ENCODE assay signal across 19 cellular contexts in genomic region chr14:72644758-72645489, GRCh38.
DNase-seq lines count a peak whose midpoint lies in the region; FAIRE-seq and TF ChIP-seq lines count a peak whose summit lies in the region.
"Had no signal": no experiment of that assay in that cellular context is flagged by ENCODE, and none has a peak within 500 bp of the region (broad histone marks: within the 10 kb centered on the region; RNA-seq: fewer than 3 reads in every experiment).

No MANE protein-coding gene starts in this region.

- no peak overlapping the region for H3K4me3 ChIP-seq in Jurkat, Clone E6-1 (ENCODE audit: low read length)
- H3K4me3 ChIP-seq in astrocyte (ENCODE audit: insufficient read depth, low read depth, low read length) = no peak overlapping the region
- H3K4me3 ChIP-seq: right atrium auricular region, suprapubic skin had no signal

- peak; percentile 6 for TF ChIP-seq CTCF in astrocyte (IDR thresholded peaks at IDR 0.05; ENCODE audit: insufficient read depth, low read depth, low read length)

- H3K36me3 Mint-ChIP-seq in astrocyte (ENCODE audit: low read depth, unreplicated experiment) = peaks cover 9% of the 10 kb centered on the region
- H3K36me3 Mint-ChIP-seq: CD4-positive, CD25-positive, alpha-beta regulatory T cell had no signal

- H3K36me3 ChIP-seq in astrocyte (ENCODE audit: insufficient read depth, low read length) = no peaks in the 10 kb centered on the region
- H3K36me3 ChIP-seq: right atrium auricular region, suprapubic skin had no signal

- no peak overlapping the region for H2AFZ ChIP-seq in astrocyte (ENCODE audit: low read depth, low read length)

- H3K27ac Mint-ChIP-seq in astrocyte (ENCODE audit: unreplicated experiment) = no peak overlapping the region
- H3K27ac Mint-ChIP-seq: CD4-positive, CD25-positive, alpha-beta regulatory T cell had no signal

- peaks cover 37% of the 10 kb centered on the region for H3K4me1 ChIP-seq in astrocyte (ENCODE audit: insufficient read depth, low read length)
- H3K4me1 ChIP-seq: suprapubic skin had no signal

- FAIRE-seq in astrocyte (lab: Jason Lieb, UNC) = peak; percentile 59
- FAIRE-seq: keratinocyte had no signal

- DNase-seq in ELR (ENCODE audit: low read depth) (peak; percentile 57), astrocyte (ENCODE audit: low read depth) (no peak), left kidney (ENCODE audit: low read depth, low spot score) (peak; percentile 18), NCI-H526 (lab: John Stamatoyannopoulos, UW) (no peak), T-helper 1 cell (no peak), NCI-H128 (lab: John Stamatoyannopoulos, UW; ENCODE audit: unreplicated experiment) (no peak)
- DNase-seq in Jurkat, Clone E6-1 (ENCODE audit: low read depth, low spot score) = peak; percentile 33
- no peak for DNase-seq in NK-92 treated with Interleukin-12 subunit alpha and Interleukin-12 subunit beta, amount 100 ng/mL, for 24 hours (lab: John Stamatoyannopoulos, UW)
- DNase-seq: activated CD4-positive, alpha-beta T cell treated with anti-CD3 and anti-CD28 coated beads, Interleukin-2, amount 50 U/mL, for 1 hour; activated CD8-positive, alpha-beta memory T cell treated with anti-CD3 and anti-CD28 coated beads, Interleukin-2, amount 50 U/mL, for 4 hours; activated gamma-delta T cell; DMS79 treated with DMSO at 0.1 percent for 48 hours; MM.1S; NCI-H187 treated with DMSO at 0.1 percent for 48 hours had no signal

- H4K20me1 ChIP-seq in astrocyte (ENCODE audit: insufficient read depth, low read length) = no peaks in the 10 kb centered on the region

- no peaks in the 10 kb centered on the region for H3K79me2 ChIP-seq in astrocyte (ENCODE audit: insufficient read depth, low read length)

- peaks cover 25% of the 10 kb centered on the region for H3K4me1 Mint-ChIP-seq in astrocyte (ENCODE audit: low read depth, unreplicated experiment)
- H3K4me1 Mint-ChIP-seq: CD4-positive, CD25-positive, alpha-beta regulatory T cell; central memory CD8-positive, alpha-beta T cell had no signal

- H3K27me3 Mint-ChIP-seq in astrocyte (ENCODE audit: low read depth, unreplicated experiment) = no peaks in the 10 kb centered on the region
- H3K27me3 Mint-ChIP-seq: central memory CD8-positive, alpha-beta T cell had no signal

- H3K9ac ChIP-seq in astrocyte (ENCODE audit: low read length) = no peak overlapping the region

- H3K27me3 ChIP-seq in astrocyte (ENCODE audit: insufficient read depth, low read length) = no peaks in the 10 kb centered on the region
- H3K27me3 ChIP-seq: right atrium auricular region, suprapubic skin had no signal

- peaks cover 22% of the 10 kb centered on the region for H3K9me3 Mint-ChIP-seq in astrocyte (ENCODE audit: unreplicated experiment)
- H3K9me3 Mint-ChIP-seq: central memory CD8-positive, alpha-beta T cell had no signal

- no peak overlapping the region for H3K4me2 ChIP-seq in astrocyte (ENCODE audit: low read length)

- H3K9me3 ChIP-seq in astrocyte (ENCODE audit: insufficient read depth, low read depth, low read length) = peaks cover 5% of the 10 kb centered on the region
- H3K9me3 ChIP-seq: right atrium auricular region, suprapubic skin had no signal

- no peak overlapping the region for H3K4me3 Mint-ChIP-seq in astrocyte (ENCODE audit: unreplicated experiment)
- H3K4me3 Mint-ChIP-seq: CD4-positive, CD25-positive, alpha-beta regulatory T cell; central memory CD8-positive, alpha-beta T cell had no signal

- peak overlapping the region; percentile 97 for H3K27ac ChIP-seq in astrocyte (ENCODE audit: low read depth, low read length)
- H3K27ac ChIP-seq: right atrium auricular region, suprapubic skin had no signal

Comparison
In these comparisons a context has a peak if more than half of its experiments do, and no peak if none do; other contexts are left out.
1. DNase-seq: peak in ELR (single experiment), Jurkat, Clone E6-1 (single experiment) and left kidney (single experiment); none in astrocyte (single experiment), NCI-H526 (0 of 2), T-helper 1 cell (0 of 5), NCI-H128 (single experiment) and NK-92 treated with Interleukin-12 subunit alpha and Interleukin-12 subunit beta, amount 100 ng/mL, for 24 hours (single experiment).